3 cellular contexts compared by ENCODE assay signal in the genomic region with DNA sequence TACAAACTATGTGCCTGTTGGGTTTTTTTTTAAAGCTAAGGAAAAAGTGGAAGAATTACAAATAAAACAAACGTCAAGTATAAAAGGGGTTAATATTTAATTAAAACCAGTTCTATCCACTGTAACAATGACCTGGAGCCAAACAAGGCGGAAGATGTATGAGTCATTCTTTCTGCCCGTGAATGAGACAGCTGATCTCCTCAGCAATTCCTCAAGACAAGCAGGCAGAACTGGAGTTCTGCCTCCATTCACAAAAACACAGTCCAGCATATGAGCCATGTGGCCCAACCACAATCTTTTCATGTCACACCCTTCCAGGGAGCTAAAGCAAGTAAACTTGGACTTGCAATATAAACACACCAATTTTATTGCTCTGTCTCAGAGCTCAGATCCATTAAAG.
TF ChIP-seq lines count a peak whose summit lies in the region.

No MANE protein-coding gene starts in this region.

TF ChIP-seq in liver, 16 proteins besides CTCF, POLR2A, EP300 and RAD21:
- TF ChIP-seq HNF4A (conservative IDR thresholded peaks at IDR 0.05) (no peak), RXRA (IDR thresholded peaks at IDR 0.05) (no peak), JUND (IDR thresholded peaks at IDR 0.05) (peak; percentile 74 to 78)

TF ChIP-seq in HepG2, 621 proteins besides CTCF, POLR2A, EP300 and RAD21 (continues in another document):
- TF ChIP-seq ZEB1 (IDR thresholded peaks at IDR 0.05; ENCODE audit: insufficient replicate concordance, low read depth), result no peak
- no peak for TF ChIP-seq GATAD1 (CRISPR knock-in tag; IDR thresholded peaks at IDR 0.05)
- TF ChIP-seq ARID3A (IDR thresholded peaks at IDR 0.05; ENCODE audit: low read depth, low read length), result no peak
- TF ChIP-seq, protein P1, sequence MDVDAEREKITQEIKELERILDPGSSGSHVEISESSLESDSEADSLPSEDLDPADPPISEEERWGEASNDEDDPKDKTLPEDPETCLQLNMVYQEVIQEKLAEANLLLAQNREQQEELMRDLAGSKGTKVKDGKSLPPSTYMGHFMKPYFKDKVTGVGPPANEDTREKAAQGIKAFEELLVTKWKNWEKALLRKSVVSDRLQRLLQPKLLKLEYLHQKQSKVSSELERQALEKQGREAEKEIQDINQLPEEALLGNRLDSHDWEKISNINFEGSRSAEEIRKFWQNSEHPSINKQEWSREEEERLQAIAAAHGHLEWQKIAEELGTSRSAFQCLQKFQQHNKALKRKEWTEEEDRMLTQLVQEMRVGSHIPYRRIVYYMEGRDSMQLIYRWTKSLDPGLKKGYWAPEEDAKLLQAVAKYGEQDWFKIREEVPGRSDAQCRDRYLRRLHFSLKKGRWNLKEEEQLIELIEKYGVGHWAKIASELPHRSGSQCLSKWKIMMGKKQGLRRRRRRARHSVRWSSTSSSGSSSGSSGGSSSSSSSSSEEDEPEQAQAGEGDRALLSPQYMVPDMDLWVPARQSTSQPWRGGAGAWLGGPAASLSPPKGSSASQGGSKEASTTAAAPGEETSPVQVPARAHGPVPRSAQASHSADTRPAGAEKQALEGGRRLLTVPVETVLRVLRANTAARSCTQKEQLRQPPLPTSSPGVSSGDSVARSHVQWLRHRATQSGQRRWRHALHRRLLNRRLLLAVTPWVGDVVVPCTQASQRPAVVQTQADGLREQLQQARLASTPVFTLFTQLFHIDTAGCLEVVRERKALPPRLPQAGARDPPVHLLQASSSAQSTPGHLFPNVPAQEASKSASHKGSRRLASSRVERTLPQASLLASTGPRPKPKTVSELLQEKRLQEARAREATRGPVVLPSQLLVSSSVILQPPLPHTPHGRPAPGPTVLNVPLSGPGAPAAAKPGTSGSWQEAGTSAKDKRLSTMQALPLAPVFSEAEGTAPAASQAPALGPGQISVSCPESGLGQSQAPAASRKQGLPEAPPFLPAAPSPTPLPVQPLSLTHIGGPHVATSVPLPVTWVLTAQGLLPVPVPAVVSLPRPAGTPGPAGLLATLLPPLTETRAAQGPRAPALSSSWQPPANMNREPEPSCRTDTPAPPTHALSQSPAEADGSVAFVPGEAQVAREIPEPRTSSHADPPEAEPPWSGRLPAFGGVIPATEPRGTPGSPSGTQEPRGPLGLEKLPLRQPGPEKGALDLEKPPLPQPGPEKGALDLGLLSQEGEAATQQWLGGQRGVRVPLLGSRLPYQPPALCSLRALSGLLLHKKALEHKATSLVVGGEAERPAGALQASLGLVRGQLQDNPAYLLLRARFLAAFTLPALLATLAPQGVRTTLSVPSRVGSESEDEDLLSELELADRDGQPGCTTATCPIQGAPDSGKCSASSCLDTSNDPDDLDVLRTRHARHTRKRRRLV (CRISPR knock-in tag; IDR thresholded peaks at IDR 0.05), result no peak
- no peak for TF ChIP-seq MTF1 (CRISPR knock-in tag; IDR thresholded peaks at IDR 0.05)
- TF ChIP-seq ZNF317 (CRISPR knock-in tag; IDR thresholded peaks at IDR 0.05), result no peak
- TF ChIP-seq, protein P2, sequence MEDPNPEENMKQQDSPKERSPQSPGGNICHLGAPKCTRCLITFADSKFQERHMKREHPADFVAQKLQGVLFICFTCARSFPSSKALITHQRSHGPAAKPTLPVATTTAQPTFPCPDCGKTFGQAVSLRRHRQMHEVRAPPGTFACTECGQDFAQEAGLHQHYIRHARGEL (CRISPR knock-in tag; IDR thresholded peaks at IDR 0.05), result no peak
- TF ChIP-seq, protein P3, sequence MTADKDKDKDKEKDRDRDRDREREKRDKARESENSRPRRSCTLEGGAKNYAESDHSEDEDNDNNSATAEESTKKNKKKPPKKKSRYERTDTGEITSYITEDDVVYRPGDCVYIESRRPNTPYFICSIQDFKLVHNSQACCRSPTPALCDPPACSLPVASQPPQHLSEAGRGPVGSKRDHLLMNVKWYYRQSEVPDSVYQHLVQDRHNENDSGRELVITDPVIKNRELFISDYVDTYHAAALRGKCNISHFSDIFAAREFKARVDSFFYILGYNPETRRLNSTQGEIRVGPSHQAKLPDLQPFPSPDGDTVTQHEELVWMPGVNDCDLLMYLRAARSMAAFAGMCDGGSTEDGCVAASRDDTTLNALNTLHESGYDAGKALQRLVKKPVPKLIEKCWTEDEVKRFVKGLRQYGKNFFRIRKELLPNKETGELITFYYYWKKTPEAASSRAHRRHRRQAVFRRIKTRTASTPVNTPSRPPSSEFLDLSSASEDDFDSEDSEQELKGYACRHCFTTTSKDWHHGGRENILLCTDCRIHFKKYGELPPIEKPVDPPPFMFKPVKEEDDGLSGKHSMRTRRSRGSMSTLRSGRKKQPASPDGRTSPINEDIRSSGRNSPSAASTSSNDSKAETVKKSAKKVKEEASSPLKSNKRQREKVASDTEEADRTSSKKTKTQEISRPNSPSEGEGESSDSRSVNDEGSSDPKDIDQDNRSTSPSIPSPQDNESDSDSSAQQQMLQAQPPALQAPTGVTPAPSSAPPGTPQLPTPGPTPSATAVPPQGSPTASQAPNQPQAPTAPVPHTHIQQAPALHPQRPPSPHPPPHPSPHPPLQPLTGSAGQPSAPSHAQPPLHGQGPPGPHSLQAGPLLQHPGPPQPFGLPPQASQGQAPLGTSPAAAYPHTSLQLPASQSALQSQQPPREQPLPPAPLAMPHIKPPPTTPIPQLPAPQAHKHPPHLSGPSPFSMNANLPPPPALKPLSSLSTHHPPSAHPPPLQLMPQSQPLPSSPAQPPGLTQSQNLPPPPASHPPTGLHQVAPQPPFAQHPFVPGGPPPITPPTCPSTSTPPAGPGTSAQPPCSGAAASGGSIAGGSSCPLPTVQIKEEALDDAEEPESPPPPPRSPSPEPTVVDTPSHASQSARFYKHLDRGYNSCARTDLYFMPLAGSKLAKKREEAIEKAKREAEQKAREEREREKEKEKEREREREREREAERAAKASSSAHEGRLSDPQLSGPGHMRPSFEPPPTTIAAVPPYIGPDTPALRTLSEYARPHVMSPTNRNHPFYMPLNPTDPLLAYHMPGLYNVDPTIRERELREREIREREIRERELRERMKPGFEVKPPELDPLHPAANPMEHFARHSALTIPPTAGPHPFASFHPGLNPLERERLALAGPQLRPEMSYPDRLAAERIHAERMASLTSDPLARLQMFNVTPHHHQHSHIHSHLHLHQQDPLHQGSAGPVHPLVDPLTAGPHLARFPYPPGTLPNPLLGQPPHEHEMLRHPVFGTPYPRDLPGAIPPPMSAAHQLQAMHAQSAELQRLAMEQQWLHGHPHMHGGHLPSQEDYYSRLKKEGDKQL (CRISPR knock-in tag; IDR thresholded peaks at IDR 0.05; ENCODE audit: low read depth), result no peak

TF ChIP-seq in K562, 482 proteins besides CTCF, POLR2A, EP300 and RAD21 (continues in another document):
- 0 out of 2 replicates have a peak, but pooled peaks have one; percentile 8 for TF ChIP-seq SMAD4 (CRISPR knock-in tag; conservative IDR thresholded peaks at IDR 0.05)
- TF ChIP-seq, protein P4, sequence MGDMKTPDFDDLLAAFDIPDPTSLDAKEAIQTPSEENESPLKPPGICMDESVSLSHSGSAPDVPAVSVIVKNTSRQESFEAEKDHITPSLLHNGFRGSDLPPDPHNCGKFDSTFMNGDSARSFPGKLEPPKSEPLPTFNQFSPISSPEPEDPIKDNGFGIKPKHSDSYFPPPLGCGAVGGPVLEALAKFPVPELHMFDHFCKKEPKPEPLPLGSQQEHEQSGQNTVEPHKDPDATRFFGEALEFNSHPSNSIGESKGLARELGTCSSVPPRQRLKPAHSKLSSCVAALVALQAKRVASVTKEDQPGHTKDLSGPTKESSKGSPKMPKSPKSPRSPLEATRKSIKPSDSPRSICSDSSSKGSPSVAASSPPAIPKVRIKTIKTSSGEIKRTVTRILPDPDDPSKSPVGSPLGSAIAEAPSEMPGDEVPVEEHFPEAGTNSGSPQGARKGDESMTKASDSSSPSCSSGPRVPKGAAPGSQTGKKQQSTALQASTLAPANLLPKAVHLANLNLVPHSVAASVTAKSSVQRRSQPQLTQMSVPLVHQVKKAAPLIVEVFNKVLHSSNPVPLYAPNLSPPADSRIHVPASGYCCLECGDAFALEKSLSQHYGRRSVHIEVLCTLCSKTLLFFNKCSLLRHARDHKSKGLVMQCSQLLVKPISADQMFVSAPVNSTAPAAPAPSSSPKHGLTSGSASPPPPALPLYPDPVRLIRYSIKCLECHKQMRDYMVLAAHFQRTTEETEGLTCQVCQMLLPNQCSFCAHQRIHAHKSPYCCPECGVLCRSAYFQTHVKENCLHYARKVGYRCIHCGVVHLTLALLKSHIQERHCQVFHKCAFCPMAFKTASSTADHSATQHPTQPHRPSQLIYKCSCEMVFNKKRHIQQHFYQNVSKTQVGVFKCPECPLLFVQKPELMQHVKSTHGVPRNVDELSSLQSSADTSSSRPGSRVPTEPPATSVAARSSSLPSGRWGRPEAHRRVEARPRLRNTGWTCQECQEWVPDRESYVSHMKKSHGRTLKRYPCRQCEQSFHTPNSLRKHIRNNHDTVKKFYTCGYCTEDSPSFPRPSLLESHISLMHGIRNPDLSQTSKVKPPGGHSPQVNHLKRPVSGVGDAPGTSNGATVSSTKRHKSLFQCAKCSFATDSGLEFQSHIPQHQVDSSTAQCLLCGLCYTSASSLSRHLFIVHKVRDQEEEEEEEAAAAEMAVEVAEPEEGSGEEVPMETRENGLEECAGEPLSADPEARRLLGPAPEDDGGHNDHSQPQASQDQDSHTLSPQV (IDR thresholded peaks at IDR 0.05), result peak; percentile 76
- TF ChIP-seq NR2C1 (IDR thresholded peaks at IDR 0.05), result no peak
- TF ChIP-seq NR2C1 (tag; IDR thresholded peaks at IDR 0.05), result no peak
- TF ChIP-seq ZBTB11 (CRISPR knock-in tag; IDR thresholded peaks at IDR 0.05), result no peak
- no peak for TF ChIP-seq ZNF274 (IDR thresholded peaks at IDR 0.05; ENCODE audit: borderline replicate concordance, low read depth, low read length)
- TF ChIP-seq JUN (IDR thresholded peaks at IDR 0.05; ENCODE audit: borderline replicate concordance, low read depth, low read length), result peak; percentile 94
- TF ChIP-seq JUN (CRISPR knock-in tag; IDR thresholded peaks at IDR 0.05; ENCODE audit: borderline replicate concordance), result no peak
- TF ChIP-seq NCOA4 (IDR thresholded peaks at IDR 0.05; ENCODE audit: partially characterized antibody), result no peak
- no peak for TF ChIP-seq SREBF2 (CRISPR knock-in tag; IDR thresholded peaks at IDR 0.05)
- no peak for TF ChIP-seq ATF1 (CRISPR knock-in tag; IDR thresholded peaks at IDR 0.05)
- peak; percentile 30; the same call in 1 of the 2 replicates for TF ChIP-seq ATF1 (tag; IDR thresholded peaks at IDR 0.05)
- peak; percentile 75 for TF ChIP-seq L3MBTL2 (IDR thresholded peaks at IDR 0.05)
- peak; percentile 43; the same call in 1 of the 2 replicates for TF ChIP-seq GABPA (tag; conservative IDR thresholded peaks at IDR 0.05; ENCODE audit: low read depth)
- TF ChIP-seq RNF2 (IDR thresholded peaks at IDR 0.05), result no peak; the same call in 1 of the 2 replicates
